In the genomic region with DNA sequence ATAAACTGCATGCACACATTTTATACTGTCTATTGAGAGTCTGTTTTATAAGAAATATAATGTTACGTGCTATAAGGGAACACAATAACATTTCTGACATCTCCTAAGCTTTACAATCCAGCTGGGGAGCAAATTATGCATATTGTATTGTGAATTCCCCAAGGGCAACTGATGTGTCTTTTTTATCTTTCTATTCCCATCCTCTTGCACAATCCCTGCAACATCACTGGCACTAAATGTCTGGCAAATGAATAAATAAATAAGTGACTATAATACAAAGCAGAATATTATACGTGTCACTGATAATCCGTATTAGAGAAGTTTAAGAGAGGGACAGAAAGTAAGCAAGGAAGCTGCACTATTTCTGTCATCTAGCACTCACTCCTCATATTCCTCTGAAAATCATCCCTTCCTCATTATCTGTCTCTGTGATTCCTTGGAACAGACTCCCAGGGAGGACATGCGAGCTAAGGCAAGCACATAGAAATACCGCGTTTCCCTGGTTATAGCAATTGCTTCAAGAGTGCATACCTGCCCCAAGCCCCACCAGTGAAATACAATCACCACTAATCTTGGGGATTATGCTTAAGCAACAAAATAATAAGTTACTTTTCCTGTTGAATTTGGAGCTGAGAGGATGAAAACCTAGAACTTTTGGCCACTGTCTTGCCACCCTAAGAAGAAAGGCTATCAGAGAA, we compare ENCODE assay signal across 15 cellular contexts.
"Had no signal": no experiment of that assay in that cellular context is flagged by ENCODE, and none has a peak within 500 bp of the region (broad histone marks: within the 10 kb centered on the region; RNA-seq: fewer than 3 reads in every experiment).

No MANE protein-coding gene starts in this region.

- DNase-seq: activated CD4-positive, alpha-beta memory T cell treated with anti-CD3 and anti-CD28 coated beads, Interleukin-2, amount 10 ng/mL, durations not matched to agents 7 days and 5 days; activated CD4-positive, alpha-beta T cell treated with anti-CD3 and anti-CD28 coated beads for 36 hours; activated gamma-delta T cell; activated T-cell treated with anti-CD3 and anti-CD28 coated beads, Interleukin-2, amount 50 U/mL, for 48 hours; anterior cingulate cortex; dorsolateral prefrontal cortex; heart left ventricle; kidney; pancreas; tibial artery; WERI-Rb-1 had no signal

- H3K9me3 ChIP-seq: breast epithelium, esophagus muscularis mucosa, heart left ventricle, pancreas, tibial artery, vagina had no signal

- ATAC-seq: activated CD4-positive, alpha-beta T cell treated with anti-CD3 and anti-CD28 coated beads for 36 hours; heart left ventricle; pancreas; stimulated activated effector memory CD8-positive, alpha-beta T cell treated with anti-CD3 and anti-CD28 coated beads, Interleukin-12 subunit alpha, Interleukin-12 subunit beta, amount 100 ng/mL, for 72 hours had no signal

- H3K27ac ChIP-seq: breast epithelium, dorsolateral prefrontal cortex, esophagus muscularis mucosa, heart left ventricle, pancreas, tibial artery, vagina, WERI-Rb-1 had no signal

- H3K36me3 ChIP-seq: breast epithelium, esophagus muscularis mucosa, heart left ventricle, pancreas, tibial artery, vagina, WERI-Rb-1 had no signal

- H3K4me3 ChIP-seq: breast epithelium, dorsolateral prefrontal cortex, esophagus muscularis mucosa, heart left ventricle, pancreas, tibial artery, vagina had no signal

- H3K4me1 ChIP-seq: heart left ventricle, tibial artery had no signal

- H3K27me3 ChIP-seq: breast epithelium, dorsolateral prefrontal cortex, esophagus muscularis mucosa, heart left ventricle, pancreas, tibial artery, vagina had no signal
